ENCODE assay signal across 8 cellular contexts in the genomic region with DNA sequence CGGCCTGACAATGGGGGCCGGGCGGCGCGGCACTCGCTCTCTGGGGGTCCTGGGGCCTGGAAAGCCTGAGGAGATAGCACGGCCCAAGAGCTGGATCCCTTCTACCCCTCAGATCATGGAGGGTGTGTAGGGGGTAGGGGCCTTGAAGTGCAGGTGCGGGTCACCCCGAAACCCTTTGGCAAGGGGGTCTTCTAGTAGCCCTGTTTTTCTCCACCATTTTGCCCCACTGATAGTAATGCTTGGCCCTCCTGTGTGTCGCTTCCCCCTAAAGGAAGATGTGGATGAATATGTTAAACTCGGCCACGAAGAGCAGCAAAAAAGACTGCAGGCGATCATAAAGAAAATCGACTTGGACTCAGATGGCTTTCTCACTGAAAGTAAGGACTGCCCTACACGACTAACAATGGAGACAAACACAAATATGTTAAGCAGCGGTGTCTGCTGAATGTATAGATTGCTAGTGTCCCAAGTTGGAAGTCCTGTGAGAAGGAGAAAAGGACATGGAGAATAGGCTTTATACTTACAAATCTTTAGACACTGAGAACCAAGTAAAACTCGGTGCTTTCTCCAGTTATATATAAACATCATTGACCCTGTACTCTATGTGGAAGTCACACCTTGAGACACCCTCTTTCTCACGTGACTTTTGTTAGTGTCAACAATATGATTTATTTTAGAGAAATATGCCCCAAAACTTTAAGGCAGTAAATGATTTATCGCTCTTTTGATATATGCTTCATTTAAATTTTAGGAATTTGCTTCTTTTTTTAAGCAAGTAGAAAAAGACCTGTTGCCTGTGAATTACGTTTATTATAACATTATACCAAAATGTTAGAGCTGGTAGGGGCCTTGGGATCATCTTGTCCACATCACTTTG. TPM values are rescaled to one million over a fixed set of nuclear protein-coding genes. Genes with fewer than 3 reads are reported as not detected.
A peak's percentile ranks its signal among the peaks of the same experiment; 100 is the strongest.
DNase-seq lines count a peak whose midpoint lies in the region; ATAC-seq, FAIRE-seq and TF ChIP-seq lines count a peak whose summit lies in the region.

No MANE protein-coding gene starts in this region.

- CTCF ChIA-PET in endothelial cell of umbilical vein (lab: Charles Lee) = interaction anchor here (1.4 kb wide), 1 partner anchor 747 kb away, joined by 4 read pairs; no protein-coding TSS in a partner anchor

- TF ChIP-seq POLR2A in endothelial cell of umbilical vein (IDR thresholded peaks at IDR 0.05; ENCODE audit: low read depth, low read length) (no peak), H54 (IDR thresholded peaks at IDR 0.05; ENCODE audit: low read depth, low read length) (no peak)

- TF ChIP-seq CTCF in 22Rv1 (IDR thresholded peaks at IDR 0.05) (no peak), endothelial cell of umbilical vein (IDR thresholded peaks at IDR 0.05; ENCODE audit: extremely low read depth in 1 of 2, insufficient read depth in 1 of 2, low read depth in 1 of 2, low read length in 2 of 2) (no peak), osteoblast (IDR thresholded peaks at IDR 0.05; ENCODE audit: extremely low read depth, low read depth, low read length) (no peak)

- H4K20me1 ChIP-seq in endothelial cell of umbilical vein (replicated peaks; ENCODE audit: control insufficient read depth, extremely low read depth, insufficient read depth, low read length) (no peaks in the 10 kb centered on the region), osteoblast (ENCODE audit: insufficient read depth, low read length) (no peaks in the 10 kb centered on the region)

- dilution Hi-C loops in endothelial cell of umbilical vein (cut with MboI; ENCODE audit: extremely low pct_ligation_motif_present, low sequenced_read_pairs) = no loop called here

- FAIRE-seq in GM18507 (lab: Jason Lieb, UNC) (peak; percentile 31), endothelial cell of umbilical vein (lab: Jason Lieb, UNC) (peak; percentile 37), H54 (lab: Jason Lieb, UNC) (no peak)

- peak overlapping the region; percentile 82 to 85 (median 82) for H3K4me3 ChIP-seq in endothelial cell of umbilical vein (replicated peaks in 1 of 3; ENCODE audit: insufficient read depth in 1 of 3, low read depth in 1 of 3, low read length in 3 of 3)
- H3K4me3 ChIP-seq in osteoblast (ENCODE audit: insufficient read depth, low read length) = peak overlapping the region; percentile 85

- H3K27ac ChIP-seq in 22Rv1 (peak overlapping the region; percentile 72), endothelial cell of umbilical vein (ENCODE audit: insufficient read depth, low read depth, low read length) (peak overlapping the region; percentile 60), osteoblast (ENCODE audit: low read depth, low read length) (peak overlapping the region; percentile 8)

- POLR2A ChIA-PET in endothelial cell of umbilical vein (lab: Charles Lee) = interaction anchor here (0.6 kb wide), 1 partner anchor 32 kb away, joined by 4 read pairs; no protein-coding TSS in a partner anchor

- peak overlapping the region; percentile 93 for H3K4me2 ChIP-seq in endothelial cell of umbilical vein (ENCODE audit: insufficient read depth, low read length)
- peak overlapping the region; percentile 82 for H3K4me2 ChIP-seq in osteoblast (ENCODE audit: insufficient read depth, low read length)

- H3K9me1 ChIP-seq in endothelial cell of umbilical vein (replicated peaks; ENCODE audit: control insufficient read depth, extremely low read depth, insufficient read depth, low read length) = no peaks in the 10 kb centered on the region

- no peaks in the 10 kb centered on the region for H3K27me3 ChIP-seq in endothelial cell of umbilical vein (ENCODE audit: control insufficient read depth in 2 of 2, insufficient read depth in 2 of 2, low read length in 2 of 2)
- no peaks in the 10 kb centered on the region for H3K27me3 ChIP-seq in osteoblast (ENCODE audit: insufficient read depth, low read length)

- H3K36me3 ChIP-seq in endothelial cell of umbilical vein (ENCODE audit: control insufficient read depth in 2 of 2, extremely low read depth in 1 of 2, insufficient read depth in 2 of 2, low read length in 2 of 2) = peaks cover 2 to 8% of the 10 kb centered on the region in 2 experiments
- H3K36me3 ChIP-seq in osteoblast (ENCODE audit: insufficient read depth, low read length) = peaks cover 15% of the 10 kb centered on the region

- TSS peak; percentile 37 for BruUV-seq in endothelial cell of umbilical vein (replicated peaks; lab: Mats Ljungman, UMichigan)

- H3K9me3 ChIP-seq in endothelial cell of umbilical vein (replicated peaks; ENCODE audit: control insufficient read depth, insufficient read depth, low read length) (no peaks in the 10 kb centered on the region), osteoblast (ENCODE audit: low read depth, low read length) (no peaks in the 10 kb centered on the region)

- H3K4me1 ChIP-seq in endothelial cell of umbilical vein (ENCODE audit: control insufficient read depth, extremely low read depth, insufficient read depth, low read length) (peaks cover 10% of the 10 kb centered on the region), osteoblast (ENCODE audit: insufficient read depth, low read length) (peaks cover 10% of the 10 kb centered on the region)

- ATAC-seq in GM18498 (IDR thresholded peaks at IDR 0.05; ENCODE audit: unreplicated experiment) = no peak

- in situ Hi-C loops in SK-MEL-5 (cut with HindIII; ENCODE audit: low pct_unique_long_range_greater_than_20kb, low sequenced_read_pairs) = no loop called here

- peaks cover 5% of the 10 kb centered on the region for H3K79me2 ChIP-seq in endothelial cell of umbilical vein (ENCODE audit: control insufficient read depth, insufficient read depth, low read length)
- peaks cover 19% of the 10 kb centered on the region for H3K79me2 ChIP-seq in osteoblast (ENCODE audit: insufficient read depth, low read length)

- H3K9ac ChIP-seq in endothelial cell of umbilical vein (replicated peaks; ENCODE audit: extremely low read depth, insufficient read depth, low read length) = peak overlapping the region; percentile 82

- no peak for DNase-seq in GM18507 (ENCODE audit: extremely low spot score, insufficient read length, low read depth)
- DNase-seq in SK-MEL-5 (ENCODE audit: low read depth, low spot score) = peak; percentile 16
- peak; percentile 50 for DNase-seq in endothelial cell of umbilical vein (ENCODE audit: low read depth, low spot score)
- no peak for DNase-seq in osteoblast (ENCODE audit: insufficient read length, low spot score, missing footprints)
- DNase-seq in superior temporal gyrus (ENCODE audit: extremely low spot score) = no peak
- DNase-seq in H54 (ENCODE audit: insufficient read length, low spot score) = no peak

- H2AFZ ChIP-seq in endothelial cell of umbilical vein (ENCODE audit: low read depth, low read length) (peak overlapping the region; percentile 92), osteoblast (ENCODE audit: low read length) (peak overlapping the region; percentile 83)

- intact Hi-C loops in endothelial cell of umbilical vein (cut with micrococcal nuclease) = no loop called here

TF ChIP-seq in endothelial cell of umbilical vein, 7 proteins besides CTCF, POLR2A, EP300 and RAD21:
- TF ChIP-seq EZH2 (IDR thresholded peaks at IDR 0.05; ENCODE audit: borderline replicate concordance, low read depth, low read length, severe bottlenecking) (no peak), JUN (IDR thresholded peaks at IDR 0.05; ENCODE audit: borderline replicate concordance, insufficient read depth, insufficient read length, low read depth) (no peak), GATA2 (IDR thresholded peaks at IDR 0.05; ENCODE audit: insufficient read depth, insufficient read length, low read depth, low read length) (no peak), FOS (IDR thresholded peaks at IDR 0.05; ENCODE audit: borderline replicate concordance, insufficient read depth, low read length) (no peak), MYC (IDR thresholded peaks at IDR 0.05; ENCODE audit: low read depth, low read length) (no peak), POLR2AphosphoS5 (IDR thresholded peaks at IDR 0.05; ENCODE audit: insufficient read depth, low read depth, low read length) (no peak)
- TF ChIP-seq, protein P1, sequence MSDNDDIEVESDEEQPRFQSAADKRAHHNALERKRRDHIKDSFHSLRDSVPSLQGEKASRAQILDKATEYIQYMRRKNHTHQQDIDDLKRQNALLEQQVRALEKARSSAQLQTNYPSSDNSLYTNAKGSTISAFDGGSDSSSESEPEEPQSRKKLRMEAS (IDR thresholded peaks at IDR 0.05; ENCODE audit: insufficient read depth, insufficient read length) = no peak

RNA-seq across cellular contexts. Expression of a gene that starts 0.8 kb away (rescaled TPM):
- 114 and 132 TPM in 2 replicates for total RNA-seq in SK-MEL-5 (2014; rRNA removed; shearing (Covaris generic))
- polyA plus RNA-seq in SK-MEL-5 (2015; cell fraction: cytosol; rRNA removed) = 188 and 249 TPM in 2 replicates
- polyA plus RNA-seq in SK-MEL-5 (2015; cell fraction: nucleus; rRNA removed) = 62.4 and 78.2 TPM in 2 replicates
- total RNA-seq in endothelial cell of umbilical vein (69.8 and 71.9 TPM in 2 replicates), osteoblast (50.3 and 54.8 TPM in 2 replicates)
- 30.2 and 45.2 TPM in 2 replicates for polyA plus RNA-seq in endothelial cell of umbilical vein
- polyA plus RNA-seq in endothelial cell of umbilical vein (2011; cell fraction: cytosol; rRNA removed) = 63.9 and 65.6 TPM in 2 replicates
- polyA plus RNA-seq in endothelial cell of umbilical vein (2011; cell fraction: nucleus; rRNA removed) = 26.9 and 45.4 TPM in 2 replicates
- polyA plus RNA-seq in endothelial cell of umbilical vein (2012) = 65.8 and 70.5 TPM in 2 replicates
- polyA minus RNA-seq in endothelial cell of umbilical vein = 11.7 and 16.8 TPM in 2 replicates
- 20.1 TPM for polyA minus RNA-seq in endothelial cell of umbilical vein (2011; cell fraction: cytosol; rRNA and poly(A)+ RNA removed)
- 9.9 and 13.4 TPM in 2 replicates for polyA minus RNA-seq in endothelial cell of umbilical vein (2011; cell fraction: nucleus; rRNA and poly(A)+ RNA removed)

RNA-seq across cellular contexts. Expression of a gene that starts 27.2 kb away (rescaled TPM):
- total RNA-seq in SK-MEL-5 (2014; rRNA removed; shearing (Covaris generic)) = 11.8 and 12.7 TPM in 2 replicates
- polyA plus RNA-seq in SK-MEL-5 (2015; cell fraction: cytosol; rRNA removed) = 6.3 and 9.9 TPM in 2 replicates
- 21.4 and 23.0 TPM in 2 replicates for polyA plus RNA-seq in SK-MEL-5 (2015; cell fraction: nucleus; rRNA removed)
- total RNA-seq in endothelial cell of umbilical vein = 11.2 and 12.7 TPM in 2 replicates
- 1.5 and 2.7 TPM in 2 replicates for polyA plus RNA-seq in endothelial cell of umbilical vein
- polyA plus RNA-seq in endothelial cell of umbilical vein (2011; cell fraction: cytosol; rRNA removed) = 2.6 and 3.2 TPM in 2 replicates
- 10.7 and 10.9 TPM in 2 replicates for polyA plus RNA-seq in endothelial cell of umbilical vein (2011; cell fraction: nucleus; rRNA removed)
- polyA plus RNA-seq in endothelial cell of umbilical vein (2012) = 3.6 and 5.6 TPM in 2 replicates
- polyA minus RNA-seq in endothelial cell of umbilical vein = 4.0 and 4.8 TPM in 2 replicates
- polyA minus RNA-seq in endothelial cell of umbilical vein (2011; cell fraction: cytosol; rRNA and poly(A)+ RNA removed) = 3.4 TPM
- 23.5 and 24.0 TPM in 2 replicates for polyA minus RNA-seq in endothelial cell of umbilical vein (2011; cell fraction: nucleus; rRNA and poly(A)+ RNA removed)
- 8.3 and 10.6 TPM in 2 replicates for total RNA-seq in osteoblast

Comparison
In these comparisons a context has a peak if more than half of its experiments do, and no peak if none do; other contexts are left out.
1. H3K27ac ChIP-seq: peak in every context shown above with its lines; median percentile 72 in 22Rv1; 60 in endothelial cell of umbilical vein; 8 in osteoblast.
2. DNase-seq: peak in SK-MEL-5 (single experiment) and endothelial cell of umbilical vein (single experiment); none in GM18507 (single experiment), osteoblast (single experiment), superior temporal gyrus (single experiment) and H54 (single experiment).